In genomic region chr11:62726156-62727006, GRCh38 we compare ENCODE assay signal across 8 cellular contexts. TPM values are rescaled to one million over a fixed set of nuclear protein-coding genes. Genes with fewer than 3 reads are reported as not detected.
DNase-seq lines count a peak whose midpoint lies in the region; ATAC-seq, FAIRE-seq and TF ChIP-seq lines count a peak whose summit lies in the region.

No MANE protein-coding gene starts in this region.

- H3K36me3 Mint-ChIP-seq in activated CD4-positive, alpha-beta T cell treated with anti-CD3 and anti-CD28 coated beads, Interleukin-2, amount 10 ng/mL, durations not matched to agents 24 days and 14 days (ENCODE audit: low read depth), result peaks cover 66% of the 10 kb centered on the region

- peak in 1 of 4 donors; percentile 2 for ATAC-seq in right lobe of liver

- no peaks in the 10 kb centered on the region for H3K9me3 Mint-ChIP-seq in activated CD4-positive, alpha-beta T cell treated with anti-CD3 and anti-CD28 coated beads, Interleukin-2, amount 10 ng/mL, durations not matched to agents 24 days and 14 days

- H3K27ac Mint-ChIP-seq in activated CD4-positive, alpha-beta T cell treated with anti-CD3 and anti-CD28 coated beads, Interleukin-2, amount 10 ng/mL, durations not matched to agents 24 days and 14 days, result peak overlapping the region; percentile 99

- no peaks in the 10 kb centered on the region for H3K9me3 ChIP-seq in right lobe of liver

- TF ChIP-seq CTCF in KMS-11 (conservative IDR thresholded peaks at IDR 0.05; ENCODE audit: low read depth, low read length) (no peak), bronchial epithelial cell (IDR thresholded peaks at IDR 0.05; ENCODE audit: insufficient read depth, low read length, severe bottlenecking) (no peak), right lobe of liver (IDR thresholded peaks at IDR 0.05) (no peak)

- H2AFZ ChIP-seq in KMS-11 (ENCODE audit: low read depth), result peak overlapping the region; percentile 36; the same call in 1 of the 2 replicates

- DNase-seq in activated CD4-positive, alpha-beta T cell treated with anti-CD3 and anti-CD28 coated beads, Interleukin-2, amount 10 ng/mL, durations not matched to agents 24 days and 14 days, result peak; percentile 60
- DNase-seq in activated CD4-positive, alpha-beta T cell treated with anti-CD3 and anti-CD28 coated beads, Interleukin-2, amount 50 U/mL, for 48 hours, result no peak
- DNase-seq in bronchial epithelial cell (ENCODE audit: low read depth), result no peak
- DNase-seq in right lobe of liver, result peak; percentile 50 to 66 (median 56)
- DNase-seq in DMS79 treated with DMSO at 0.1 percent for 48 hours (lab: John Stamatoyannopoulos, UW), result no peak
- DNase-seq in hippocampal formation (lab: John Stamatoyannopoulos, UW), result no peak

- peaks cover 34% of the 10 kb centered on the region for H3K4me1 ChIP-seq in KMS-11 (ENCODE audit: low read depth, poor library complexity, severe bottlenecking)
- H3K4me1 ChIP-seq in right lobe of liver, result peaks cover 0 to 31% (median 14%) of the 10 kb centered on the region in 4 donors

- peak overlapping the region; percentile 93 for H3K4me3 Mint-ChIP-seq in activated CD4-positive, alpha-beta T cell treated with anti-CD3 and anti-CD28 coated beads, Interleukin-2, amount 10 ng/mL, durations not matched to agents 24 days and 14 days

- intact Hi-C loops in activated CD4-positive, alpha-beta T cell treated with anti-CD3 and anti-CD28 coated beads, Interleukin-2, amount 10 ng/mL, durations not matched to agents 24 days and 14 days (cut with micrococcal nuclease), result loop anchor here (1.0 to 5.0 kb wide), 8 partner anchors 17 to 135 kb away; partner anchors contain the start of genes LBHD1, TAF6L, TMEM179B and TUT1
- intact Hi-C loops in right lobe of liver (cut with DNase I), result no loop called here

- peaks cover 44% of the 10 kb centered on the region for H3K4me1 Mint-ChIP-seq in activated CD4-positive, alpha-beta T cell treated with anti-CD3 and anti-CD28 coated beads, Interleukin-2, amount 10 ng/mL, durations not matched to agents 24 days and 14 days

- peaks cover 16% of the 10 kb centered on the region; the same call in 1 of the 2 replicates for H4K20me1 ChIP-seq in KMS-11 (ENCODE audit: insufficient read depth)

- H3K9ac ChIP-seq in KMS-11, result peak overlapping the region; percentile 77

- under 1% methylated on average over 26 of the region's 65 CpGs for WGBS in right lobe of liver (ENCODE audit: insufficient coverage, low coverage, low lambda C conversion rate, missing lambda C conversion rate)

- H3K36me3 ChIP-seq in KMS-11 (ENCODE audit: insufficient read depth) (peaks cover 26% of the 10 kb centered on the region; the same call in 1 of the 2 replicates), bronchial epithelial cell (ENCODE audit: control insufficient read depth, insufficient read depth, low read length) (peaks cover 19% of the 10 kb centered on the region), right lobe of liver (peaks cover 12 to 32% (median 20%) of the 10 kb centered on the region in 4 donors)

- no peak for TF ChIP-seq POLR2A in right lobe of liver (IDR thresholded peaks at IDR 0.05)

- peaks cover 2% of the 10 kb centered on the region for H3K27me3 Mint-ChIP-seq in activated CD4-positive, alpha-beta T cell treated with anti-CD3 and anti-CD28 coated beads, Interleukin-2, amount 10 ng/mL, durations not matched to agents 24 days and 14 days

- H3K4me3 ChIP-seq in KMS-11 (IDR thresholded peaks at IDR 0.05; ENCODE audit: insufficient read depth, low read depth, low read length) (peak overlapping the region; percentile 47), bronchial epithelial cell (ENCODE audit: low read depth, low read length) (peak overlapping the region; percentile 92), right lobe of liver (peak overlapping the region; percentile 83 to 93 (median 84))

- no peak for FAIRE-seq in bronchial epithelial cell (lab: Jason Lieb, UNC)

- peaks cover 76% of the 10 kb centered on the region for H3K79me2 ChIP-seq in KMS-11 (ENCODE audit: insufficient read depth, low read depth)

- H3K27me3 ChIP-seq in KMS-11 (ENCODE audit: insufficient read depth, low read depth) (no peaks in the 10 kb centered on the region), bronchial epithelial cell (ENCODE audit: control insufficient read depth, insufficient read depth, low read length) (no peaks in the 10 kb centered on the region), right lobe of liver (no peaks in the 10 kb centered on the region)

- peak overlapping the region; percentile 98 for H3K4me2 ChIP-seq in KMS-11

- peak overlapping the region; percentile 89 for H3K27ac ChIP-seq in KMS-11
- H3K27ac ChIP-seq in right lobe of liver, result peak overlapping the region; percentile 79 to 90 (median 88)
- peak overlapping the region; percentile 99 for H3K27ac ChIP-seq in temporal lobe (ENCODE audit: low read depth, low read length)

RNA-seq across cellular contexts. Expression of gene HNRNPUL2, which starts 0.9 kb away (rescaled TPM):
- 60.5 and 60.6 TPM in 2 replicates for total RNA-seq in activated CD4-positive, alpha-beta T cell treated with anti-CD3 and anti-CD28 coated beads, Interleukin-2, amount 10 ng/mL, durations not matched to agents 24 days and 14 days
- total RNA-seq in bronchial epithelial cell, result 9.2 and 15.2 TPM in 2 replicates
- 10 to 100 TPM in 4 of 6 experiments, 1 to 10 TPM in 2; 7.9 to 17.1 (median 13.3) TPM for total RNA-seq in right lobe of liver
- 27.5 TPM for total RNA-seq in temporal lobe

RNA-seq across cellular contexts. Expression of gene TTC9C, which starts 1.9 kb away (rescaled TPM):
- 32.7 and 33.3 TPM in 2 replicates for total RNA-seq in activated CD4-positive, alpha-beta T cell treated with anti-CD3 and anti-CD28 coated beads, Interleukin-2, amount 10 ng/mL, durations not matched to agents 24 days and 14 days
- total RNA-seq in bronchial epithelial cell (21.4 and 27.4 TPM in 2 replicates), right lobe of liver (10 to 100 TPM in 3 of 6 experiments, 1 to 10 TPM in 3; 8.5 to 13.3 (median 10.6) TPM), temporal lobe (15.0 TPM)

RNA-seq across cellular contexts. Expression of gene GNG3, which starts 18.9 kb away (rescaled TPM):
- 0.24 TPM in 1 of 2 replicates, not detected in the other for total RNA-seq in activated CD4-positive, alpha-beta T cell treated with anti-CD3 and anti-CD28 coated beads, Interleukin-2, amount 10 ng/mL, durations not matched to agents 24 days and 14 days
- not detected in 2 replicates for total RNA-seq in bronchial epithelial cell
- not detected for total RNA-seq in right lobe of liver
- total RNA-seq in temporal lobe, result 20.9 TPM

RNA-seq across cellular contexts. Expression of gene BSCL2, which starts 19.2 kb away (rescaled TPM):
- 29.6 and 32.4 TPM in 2 replicates for total RNA-seq in activated CD4-positive, alpha-beta T cell treated with anti-CD3 and anti-CD28 coated beads, Interleukin-2, amount 10 ng/mL, durations not matched to agents 24 days and 14 days
- total RNA-seq in bronchial epithelial cell (23.7 and 42.0 TPM in 2 replicates), right lobe of liver (10 to 100 TPM; 18.8 to 41.4 (median 34.3) TPM), temporal lobe (101 TPM)

RNA-seq across cellular contexts. Expression of gene ZBTB3, which starts 27.6 kb away (rescaled TPM):
- total RNA-seq in activated CD4-positive, alpha-beta T cell treated with anti-CD3 and anti-CD28 coated beads, Interleukin-2, amount 10 ng/mL, durations not matched to agents 24 days and 14 days, result 7.5 and 11.1 TPM in 2 replicates
- 11.0 and 11.6 TPM in 2 replicates for total RNA-seq in bronchial epithelial cell
- total RNA-seq in right lobe of liver, result 1 to 10 TPM; 3.4 to 7.1 (median 4.7) TPM
- 7.9 TPM for total RNA-seq in temporal lobe

Comparison
In these comparisons a context has a peak if more than half of its experiments do, and no peak if none do; other contexts are left out.
1. DNase-seq: peak in activated CD4-positive, alpha-beta T cell treated with anti-CD3 and anti-CD28 coated beads, Interleukin-2, amount 10 ng/mL, durations not matched to agents 24 days and 14 days (single experiment) and right lobe of liver (3 of 3); none in activated CD4-positive, alpha-beta T cell treated with anti-CD3 and anti-CD28 coated beads, Interleukin-2, amount 50 U/mL, for 48 hours (0 of 2), bronchial epithelial cell (single experiment), DMS79 treated with DMSO at 0.1 percent for 48 hours (single experiment) and hippocampal formation (0 of 2).
2. RNA of gene GNG3, which starts 18.9 kb away (total RNA-seq): 20.9 TPM in temporal lobe (single experiment); 0.24 TPM in activated CD4-positive, alpha-beta T cell treated with anti-CD3 and anti-CD28 coated beads, Interleukin-2, amount 10 ng/mL, durations not matched to agents 24 days and 14 days, not detected in bronchial epithelial cell and not detected in right lobe of liver; every median in the first group is over 10 times any median in the second.
3. Peak in every context shown above with its lines, with median percentiles within 50 percentile points of each other: H3K27ac ChIP-seq and H3K4me3 ChIP-seq.